In the genomic region with DNA sequence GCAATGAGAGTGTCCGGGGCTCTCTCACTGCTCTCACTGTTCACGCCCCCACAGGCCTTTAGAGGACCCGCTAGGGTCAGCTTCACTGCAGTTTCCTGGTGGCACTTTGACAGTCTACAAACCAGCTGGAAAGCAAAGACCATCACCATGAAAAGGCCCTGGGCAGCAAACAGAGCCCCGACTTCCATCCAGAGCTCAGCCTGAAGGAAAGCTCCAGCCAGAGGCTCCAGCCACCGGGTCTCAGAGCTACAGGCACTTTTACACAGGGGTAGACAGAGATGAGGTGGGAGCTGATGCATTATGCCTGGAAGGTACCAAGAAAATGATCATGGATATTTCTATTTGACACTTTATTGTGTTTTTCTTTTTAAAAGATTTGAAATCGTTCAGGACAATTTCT, we compare ENCODE assay signal across 1 cellular context.
TF ChIP-seq lines count a peak whose summit lies in the region.

No MANE protein-coding gene starts in this region.

TF ChIP-seq in SK-N-SH, 30 proteins besides CTCF, POLR2A, EP300 and RAD21 (continued from another document):
- TF ChIP-seq, protein P1, sequence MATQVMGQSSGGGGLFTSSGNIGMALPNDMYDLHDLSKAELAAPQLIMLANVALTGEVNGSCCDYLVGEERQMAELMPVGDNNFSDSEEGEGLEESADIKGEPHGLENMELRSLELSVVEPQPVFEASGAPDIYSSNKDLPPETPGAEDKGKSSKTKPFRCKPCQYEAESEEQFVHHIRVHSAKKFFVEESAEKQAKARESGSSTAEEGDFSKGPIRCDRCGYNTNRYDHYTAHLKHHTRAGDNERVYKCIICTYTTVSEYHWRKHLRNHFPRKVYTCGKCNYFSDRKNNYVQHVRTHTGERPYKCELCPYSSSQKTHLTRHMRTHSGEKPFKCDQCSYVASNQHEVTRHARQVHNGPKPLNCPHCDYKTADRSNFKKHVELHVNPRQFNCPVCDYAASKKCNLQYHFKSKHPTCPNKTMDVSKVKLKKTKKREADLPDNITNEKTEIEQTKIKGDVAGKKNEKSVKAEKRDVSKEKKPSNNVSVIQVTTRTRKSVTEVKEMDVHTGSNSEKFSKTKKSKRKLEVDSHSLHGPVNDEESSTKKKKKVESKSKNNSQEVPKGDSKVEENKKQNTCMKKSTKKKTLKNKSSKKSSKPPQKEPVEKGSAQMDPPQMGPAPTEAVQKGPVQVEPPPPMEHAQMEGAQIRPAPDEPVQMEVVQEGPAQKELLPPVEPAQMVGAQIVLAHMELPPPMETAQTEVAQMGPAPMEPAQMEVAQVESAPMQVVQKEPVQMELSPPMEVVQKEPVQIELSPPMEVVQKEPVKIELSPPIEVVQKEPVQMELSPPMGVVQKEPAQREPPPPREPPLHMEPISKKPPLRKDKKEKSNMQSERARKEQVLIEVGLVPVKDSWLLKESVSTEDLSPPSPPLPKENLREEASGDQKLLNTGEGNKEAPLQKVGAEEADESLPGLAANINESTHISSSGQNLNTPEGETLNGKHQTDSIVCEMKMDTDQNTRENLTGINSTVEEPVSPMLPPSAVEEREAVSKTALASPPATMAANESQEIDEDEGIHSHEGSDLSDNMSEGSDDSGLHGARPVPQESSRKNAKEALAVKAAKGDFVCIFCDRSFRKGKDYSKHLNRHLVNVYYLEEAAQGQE (IDR thresholded peaks at IDR 0.05; ENCODE audit: low read depth, low read length) = no peak
- TF ChIP-seq FOSL2 (IDR thresholded peaks at IDR 0.05; ENCODE audit: borderline replicate concordance, low read depth) (no peak), NFIC (IDR thresholded peaks at IDR 0.05; ENCODE audit: borderline replicate concordance) (no peak), RFX5 (IDR thresholded peaks at IDR 0.05; ENCODE audit: low read length) (no peak), RXRA (IDR thresholded peaks at IDR 0.05; ENCODE audit: borderline replicate concordance, low read depth) (no peak)
- TF ChIP-seq, protein P2, sequence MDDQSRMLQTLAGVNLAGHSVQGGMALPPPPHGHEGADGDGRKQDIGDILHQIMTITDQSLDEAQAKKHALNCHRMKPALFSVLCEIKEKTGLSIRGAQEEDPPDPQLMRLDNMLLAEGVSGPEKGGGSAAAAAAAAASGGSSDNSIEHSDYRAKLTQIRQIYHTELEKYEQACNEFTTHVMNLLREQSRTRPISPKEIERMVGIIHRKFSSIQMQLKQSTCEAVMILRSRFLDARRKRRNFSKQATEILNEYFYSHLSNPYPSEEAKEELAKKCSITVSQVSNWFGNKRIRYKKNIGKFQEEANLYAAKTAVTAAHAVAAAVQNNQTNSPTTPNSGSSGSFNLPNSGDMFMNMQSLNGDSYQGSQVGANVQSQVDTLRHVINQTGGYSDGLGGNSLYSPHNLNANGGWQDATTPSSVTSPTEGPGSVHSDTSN (IDR thresholded peaks at IDR 0.05) = no peak
- TF ChIP-seq, protein P3, sequence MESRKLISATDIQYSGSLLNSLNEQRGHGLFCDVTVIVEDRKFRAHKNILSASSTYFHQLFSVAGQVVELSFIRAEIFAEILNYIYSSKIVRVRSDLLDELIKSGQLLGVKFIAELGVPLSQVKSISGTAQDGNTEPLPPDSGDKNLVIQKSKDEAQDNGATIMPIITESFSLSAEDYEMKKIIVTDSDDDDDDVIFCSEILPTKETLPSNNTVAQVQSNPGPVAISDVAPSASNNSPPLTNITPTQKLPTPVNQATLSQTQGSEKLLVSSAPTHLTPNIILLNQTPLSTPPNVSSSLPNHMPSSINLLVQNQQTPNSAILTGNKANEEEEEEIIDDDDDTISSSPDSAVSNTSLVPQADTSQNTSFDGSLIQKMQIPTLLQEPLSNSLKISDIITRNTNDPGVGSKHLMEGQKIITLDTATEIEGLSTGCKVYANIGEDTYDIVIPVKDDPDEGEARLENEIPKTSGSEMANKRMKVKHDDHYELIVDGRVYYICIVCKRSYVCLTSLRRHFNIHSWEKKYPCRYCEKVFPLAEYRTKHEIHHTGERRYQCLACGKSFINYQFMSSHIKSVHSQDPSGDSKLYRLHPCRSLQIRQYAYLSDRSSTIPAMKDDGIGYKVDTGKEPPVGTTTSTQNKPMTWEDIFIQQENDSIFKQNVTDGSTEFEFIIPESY (IDR thresholded peaks at IDR 0.05; ENCODE audit: borderline replicate concordance, low read depth) = no peak
TF ChIP-seq in SK-N-SH: peak in this region for 0.
